Comparison of ENCODE assay signal across 9 cellular contexts in the genomic region with DNA sequence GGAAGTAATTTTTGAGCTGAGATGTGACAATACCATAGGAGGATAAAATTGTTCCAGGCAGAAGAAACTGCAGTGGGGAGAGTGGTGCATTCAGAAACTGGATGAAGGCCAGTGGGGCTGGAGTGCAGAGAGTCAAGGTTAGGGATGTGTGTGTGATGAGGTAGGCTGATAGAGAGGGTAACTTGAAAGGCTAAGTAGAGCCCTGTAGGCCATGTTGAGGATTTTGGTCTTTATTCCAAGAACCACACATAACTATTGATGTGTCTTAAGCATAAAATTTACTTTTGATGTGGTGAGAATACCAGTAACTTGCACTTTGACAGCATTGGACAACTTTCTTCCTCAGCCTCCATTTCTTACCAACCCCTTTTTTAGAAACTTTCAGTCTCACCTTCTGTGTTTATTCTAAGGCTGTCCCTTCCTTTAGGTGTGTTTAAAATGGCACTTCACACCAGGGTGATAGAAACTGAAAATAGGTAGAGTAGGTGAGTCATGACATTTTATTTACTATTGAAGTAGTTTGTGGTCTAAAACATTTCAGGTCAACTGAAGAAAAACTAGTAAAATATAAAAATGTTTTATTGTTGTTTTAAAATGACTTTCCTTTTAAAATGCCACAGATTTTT. TPM values are rescaled to one million over a fixed set of nuclear protein-coding genes. Genes with fewer than 3 reads are reported as not detected.
A peak's percentile ranks its signal among the peaks of the same experiment; 100 is the strongest.
DNase-seq lines count a peak whose midpoint lies in the region; ATAC-seq, FAIRE-seq and TF ChIP-seq lines count a peak whose summit lies in the region.
"Had no signal": no experiment of that assay in that cellular context is flagged by ENCODE, and none has a peak within 500 bp of the region (broad histone marks: within the 10 kb centered on the region; RNA-seq: fewer than 3 reads in every experiment).

No MANE protein-coding gene starts in this region.

- H3K36me3 Mint-ChIP-seq in activated T-cell treated with anti-CD3 and anti-CD28 coated beads, Interleukin-2, amount 50 U/mL, for 72 hours (ENCODE audit: insufficient read depth in 2 of 2) = peaks cover 0 to 3% of the 10 kb centered on the region in 2 donors
- H3K36me3 Mint-ChIP-seq in mesothelial cell of epicardium = peaks cover 3% of the 10 kb centered on the region

- no peak overlapping the region for H3K27ac Mint-ChIP-seq in activated T-cell treated with anti-CD3 and anti-CD28 coated beads, Interleukin-2, amount 50 U/mL, for 72 hours
- H3K27ac Mint-ChIP-seq in mesothelial cell of epicardium = no peak overlapping the region
- H3K27ac Mint-ChIP-seq: brain had no signal

- no peak overlapping the region for H3K27ac ChIP-seq in small intestine (ENCODE audit: low read depth in 1 of 2, low read length in 1 of 2)

- ATAC-seq in activated T-cell treated with anti-CD3 and anti-CD28 coated beads, Interleukin-2, amount 50 U/mL, for 72 hours (replicated peaks in 1 of 2) = peak; percentile 91 to 92
- peak; percentile 93 for ATAC-seq in HG02571 (IDR thresholded peaks at IDR 0.05; ENCODE audit: unreplicated experiment)

- H3K4me3 Mint-ChIP-seq in activated T-cell treated with anti-CD3 and anti-CD28 coated beads, Interleukin-2, amount 50 U/mL, for 72 hours = peak overlapping the region; percentile 7 to 23
- no peak overlapping the region for H3K4me3 Mint-ChIP-seq in mesothelial cell of epicardium
- H3K4me3 Mint-ChIP-seq: brain had no signal

- H3K27me3 ChIP-seq in small intestine (ENCODE audit: control insufficient read depth in 2 of 2, insufficient read depth in 2 of 2, low read length in 2 of 2) = no peaks in the 10 kb centered on the region

- no peak for TF ChIP-seq CTCF in mesothelial cell of epicardium (IDR thresholded peaks at IDR 0.05; ENCODE audit: unreplicated experiment)

- peak; percentile 5 for FAIRE-seq in small intestine (lab: Jason Lieb, UNC)

- H3K9me3 Mint-ChIP-seq in activated T-cell treated with anti-CD3 and anti-CD28 coated beads, Interleukin-2, amount 50 U/mL, for 72 hours = no peaks in the 10 kb centered on the region
- peaks cover 3% of the 10 kb centered on the region for H3K9me3 Mint-ChIP-seq in mesothelial cell of epicardium
- H3K9me3 Mint-ChIP-seq: brain had no signal

- peaks cover 0 to 4% of the 10 kb centered on the region in 2 donors for H3K4me1 ChIP-seq in small intestine (ENCODE audit: control insufficient read depth in 2 of 2, insufficient read depth in 1 of 2, low read depth in 1 of 2, low read length in 1 of 2)

- peaks cover 46% of the 10 kb centered on the region for H3K4me1 Mint-ChIP-seq in activated T-cell treated with anti-CD3 and anti-CD28 coated beads, Interleukin-2, amount 50 U/mL, for 72 hours (ENCODE audit: low read depth)
- H3K4me1 Mint-ChIP-seq in mesothelial cell of epicardium = peaks cover 25% of the 10 kb centered on the region

- H3K9me3 ChIP-seq in small intestine (ENCODE audit: control insufficient read depth, low read depth) = no peaks in the 10 kb centered on the region

- no peak overlapping the region for H3K4me3 ChIP-seq in small intestine (ENCODE audit: low read depth in 1 of 2, low read length in 2 of 2)

- H3K36me3 ChIP-seq in small intestine (ENCODE audit: control insufficient read depth in 2 of 2, insufficient read depth in 2 of 2, low read length in 2 of 2) = no peaks in the 10 kb centered on the region

- no peak for DNase-seq in activated T-cell treated with anti-CD3 and anti-CD28 coated beads, Interleukin-2, amount 50 U/mL, for 72 hours
- no peak for DNase-seq in activated T-cell treated with anti-CD3 and anti-CD28 coated beads, Interleukin-2, amount 50 U/mL, for 1 hour
- DNase-seq in HT-29 (ENCODE audit: low spot score) = peak; percentile 23
- DNase-seq in small intestine = no peak
- DNase-seq in DMS114 treated with DMSO at 0.1 percent for 48 hours (lab: John Stamatoyannopoulos, UW; ENCODE audit: unreplicated experiment) = no peak
- no peak for DNase-seq in GDM1 (lab: John Stamatoyannopoulos, UW)
- DNase-seq in mesothelial cell of epicardium (ENCODE audit: low spot score in 2 of 2, unreplicated experiment in 2 of 2) = no peak

- H3K27me3 Mint-ChIP-seq in activated T-cell treated with anti-CD3 and anti-CD28 coated beads, Interleukin-2, amount 50 U/mL, for 72 hours (ENCODE audit: low read depth) = no peaks in the 10 kb centered on the region
- no peaks in the 10 kb centered on the region for H3K27me3 Mint-ChIP-seq in mesothelial cell of epicardium (ENCODE audit: low read depth)

RNA-seq across cellular contexts. Expression of gene MTX2, which starts 22.6 kb away (rescaled TPM):
- 10 to 100 TPM; 20.6 to 26.7 TPM for total RNA-seq in activated T-cell treated with anti-CD3 and anti-CD28 coated beads, Interleukin-2, amount 50 U/mL, for 72 hours
- total RNA-seq in HT-29 (2014; rRNA removed; shearing (Covaris generic)) = 47.7 and 50.7 TPM in 2 replicates
- polyA plus RNA-seq in small intestine = 10 to 100 TPM; 28.1 to 53.7 (median 43.4) TPM
- 28.8 to 33.2 TPM (median 29.9 TPM) in 3 replicates for total RNA-seq in mesothelial cell of epicardium
